Comparison of ENCODE assay signal across 1 cellular context in genomic region chr3:138834359-138835176, GRCh38.
A peak's percentile ranks its signal among the peaks of the same experiment; 100 is the strongest.
TF ChIP-seq lines count a peak whose summit lies in the region.

Gene PIK3CB, minus strand, starts transcription at chr3:138834928. Its CDS starts 75,585 bp downstream, at chr3:138759343.

TF ChIP-seq in HepG2, 621 proteins besides CTCF, POLR2A, EP300 and RAD21 (continued from another document and continues in another):
- TF ChIP-seq FUBP1 (CRISPR knock-in tag; IDR thresholded peaks at IDR 0.05; ENCODE audit: borderline replicate concordance) (no peak), ZNF543 (CRISPR knock-in tag; IDR thresholded peaks at IDR 0.05) (no peak), NFKB2 (CRISPR knock-in tag; IDR thresholded peaks at IDR 0.05; ENCODE audit: borderline replicate concordance) (0 out of 2 replicates have a peak, but pooled peaks have one; percentile 40), ZNF672 (CRISPR knock-in tag; IDR thresholded peaks at IDR 0.05) (0 out of 2 replicates have a peak, but pooled peaks have one; percentile 79), TCF7 (IDR thresholded peaks at IDR 0.05; ENCODE audit: low read depth) (no peak), TAF15 (IDR thresholded peaks at IDR 0.05; ENCODE audit: low read depth, low read length, poor library complexity, severe bottlenecking) (no peak), ARNT2 (CRISPR knock-in tag; IDR thresholded peaks at IDR 0.05; ENCODE audit: low read depth) (peak; percentile 79), MYPOP (CRISPR knock-in tag; IDR thresholded peaks at IDR 0.05) (no peak), ZFYVE20 (CRISPR knock-in tag; IDR thresholded peaks at IDR 0.05; ENCODE audit: borderline replicate concordance, low read depth) (0 out of 2 replicates have a peak, but pooled peaks have one; percentile 39), KMT2B (CRISPR knock-in tag; IDR thresholded peaks at IDR 0.05) (peak; percentile 47), RFX1 (IDR thresholded peaks at IDR 0.05) (no peak), HMG20B (CRISPR knock-in tag; conservative IDR thresholded peaks at IDR 0.05) (0 out of 2 replicates have a peak, but pooled peaks have one; percentile 28), CENPX (CRISPR knock-in tag; IDR thresholded peaks at IDR 0.05) (no peak), ZBTB33 (CRISPR knock-in tag; IDR thresholded peaks at IDR 0.05) (no peak), TRIM24 (CRISPR knock-in tag; IDR thresholded peaks at IDR 0.05) (no peak), MIER2 (CRISPR knock-in tag; IDR thresholded peaks at IDR 0.05) (no peak), SMAD9 (CRISPR knock-in tag; IDR thresholded peaks at IDR 0.05) (0 out of 2 replicates have a peak, but pooled peaks have one; percentile 63), PBX2 (CRISPR knock-in tag; IDR thresholded peaks at IDR 0.05) (no peak), ZNF766 (CRISPR knock-in tag; IDR thresholded peaks at IDR 0.05; ENCODE audit: borderline replicate concordance) (peak; percentile 37; the same call in 1 of the 2 replicates), MLXIP (CRISPR knock-in tag; IDR thresholded peaks at IDR 0.05; ENCODE audit: borderline replicate concordance) (no peak), FOXC1 (CRISPR knock-in tag; IDR thresholded peaks at IDR 0.05; ENCODE audit: borderline replicate concordance) (peak; percentile 79; the same call in 1 of the 2 replicates), ZNF589 (CRISPR knock-in tag; conservative IDR thresholded peaks at IDR 0.05) (no peak), ETS1 (CRISPR knock-in tag; IDR thresholded peaks at IDR 0.05) (0 out of 2 replicates have a peak, but pooled peaks have one; percentile 31), GATAD1 (CRISPR knock-in tag; IDR thresholded peaks at IDR 0.05) (peak; percentile 30), TOE1 (CRISPR knock-in tag; IDR thresholded peaks at IDR 0.05) (no peak), REPIN1 (CRISPR knock-in tag; IDR thresholded peaks at IDR 0.05; ENCODE audit: borderline replicate concordance, low read depth) (peak; percentile 46; the same call in 1 of the 2 replicates), ZNF484 (CRISPR knock-in tag; IDR thresholded peaks at IDR 0.05; ENCODE audit: borderline replicate concordance, low read depth) (no peak), JUND (CRISPR knock-in tag; IDR thresholded peaks at IDR 0.05) (no peak), PRMT3 (CRISPR knock-in tag; IDR thresholded peaks at IDR 0.05; ENCODE audit: borderline replicate concordance, low read depth) (no peak), ZNF382 (CRISPR knock-in tag; IDR thresholded peaks at IDR 0.05; ENCODE audit: borderline replicate concordance) (no peak), RXRA (CRISPR knock-in tag; IDR thresholded peaks at IDR 0.05) (0 out of 2 replicates have a peak, but pooled peaks have one; percentile 38), ZNF879 (CRISPR knock-in tag; IDR thresholded peaks at IDR 0.05) (no peak), ZNF883 (CRISPR knock-in tag; IDR thresholded peaks at IDR 0.05; ENCODE audit: not compliant biosample characterization) (peak; percentile 29), SUZ12 (IDR thresholded peaks at IDR 0.05; ENCODE audit: low read depth, low read length) (no peak), MXI1 (IDR thresholded peaks at IDR 0.05; ENCODE audit: borderline replicate concordance, low read depth, low read length) (peak; percentile 5; the same call in 1 of the 3 replicates), MED13 (CRISPR knock-in tag; IDR thresholded peaks at IDR 0.05) (peak; percentile 49), CCAR2 (optimal IDR thresholded peaks at IDR 0.05; ENCODE audit: low read depth, low read length) (no peak), SRSF1 (optimal IDR thresholded peaks at IDR 0.05; ENCODE audit: low read depth, low read length) (peak; percentile 78), BCL3 (CRISPR knock-in tag; IDR thresholded peaks at IDR 0.05) (peak; percentile 76), IRF2 (CRISPR knock-in tag; IDR thresholded peaks at IDR 0.05) (no peak; the same call in 1 of the 2 replicates), BRCA1 (CRISPR knock-in tag; IDR thresholded peaks at IDR 0.05) (peak; percentile 36; the same call in 1 of the 2 replicates), MTA1 (CRISPR knock-in tag; IDR thresholded peaks at IDR 0.05; ENCODE audit: borderline replicate concordance) (no peak), SIX4 (CRISPR knock-in tag; IDR thresholded peaks at IDR 0.05) (no peak), GABPB1 (CRISPR knock-in tag; IDR thresholded peaks at IDR 0.05) (peak; percentile 59; the same call in 1 of the 2 replicates), NRL (CRISPR knock-in tag; IDR thresholded peaks at IDR 0.05; ENCODE audit: borderline replicate concordance) (no peak), SNAPC4 (CRISPR knock-in tag; IDR thresholded peaks at IDR 0.05) (no peak), HIVEP1 (CRISPR knock-in tag; IDR thresholded peaks at IDR 0.05) (no peak), ZNF704 (CRISPR knock-in tag; IDR thresholded peaks at IDR 0.05; ENCODE audit: borderline replicate concordance) (no peak), PTBP1 (IDR thresholded peaks at IDR 0.05; ENCODE audit: low read depth, low read length, poor library complexity, severe bottlenecking) (no peak)
